Comparison of ENCODE assay signal across 32 cellular contexts in the genomic region with DNA sequence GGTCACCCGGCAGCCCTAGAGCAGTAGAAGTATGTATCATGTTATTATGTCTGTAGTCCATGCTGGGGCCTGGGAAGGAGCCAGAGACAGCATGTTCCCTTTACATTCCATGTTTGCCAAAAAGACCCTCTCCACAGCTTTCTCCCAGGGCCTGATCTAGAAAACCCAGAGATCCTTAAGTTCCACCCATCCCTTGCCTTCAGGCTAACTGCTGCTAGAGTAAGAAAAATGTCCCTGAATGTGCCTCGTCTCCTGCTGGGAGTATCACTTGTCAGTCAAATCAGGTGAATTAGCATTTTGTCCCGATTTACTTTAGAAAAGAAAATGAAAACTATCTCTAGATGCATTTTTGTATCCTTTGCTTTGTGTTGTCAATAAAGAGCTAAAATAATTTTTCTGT. TPM values are rescaled to one million over a fixed set of nuclear protein-coding genes. Genes with fewer than 3 reads are reported as not detected.
"Had no signal": no experiment of that assay in that cellular context is flagged by ENCODE, and none has a peak within 500 bp of the region (broad histone marks: within the 10 kb centered on the region; RNA-seq: fewer than 3 reads in every experiment).

No MANE protein-coding gene starts in this region.

- H3K27ac Mint-ChIP-seq: activated B cell treated with CpG ODN at 0.5 μM for 24 hours; activated CD4-positive, alpha-beta memory T cell treated with anti-CD3 and anti-CD28 coated beads, Interleukin-2, amount 10 ng/mL, durations not matched to agents 7 days and 5 days; activated CD4-positive, alpha-beta T cell treated with anti-CD3 and anti-CD28 coated beads, Interleukin-2, amount 10 ng/mL, durations not matched to agents 7 days and 5 days; activated naive CD4-positive, alpha-beta T cell treated with anti-CD3 and anti-CD28 coated beads, Interleukin-2, amount 10 ng/mL, durations not matched to agents 7 days and 5 days; activated naive CD4-positive, alpha-beta T cell treated with anti-CD3 and anti-CD28 coated beads, Interleukin-2, amount 50 U/mL, for 72 hours; activated naive CD8-positive, alpha-beta T cell treated with anti-CD3 and anti-CD28 coated beads, Interleukin-2, amount 10 ng/mL, durations not matched to agents 7 days and 5 days; activated T-cell treated with anti-CD3 and anti-CD28 coated beads, Interleukin-2, amount 50 U/mL, for 24 hours; activated T-cell treated with anti-CD3 and anti-CD28 coated beads, Interleukin-2, amount 50 U/mL, for 72 hours; brain had no signal

- H3K4me1 Mint-ChIP-seq: activated B cell treated with CpG ODN at 0.5 μM for 24 hours; activated CD4-positive, alpha-beta memory T cell treated with anti-CD3 and anti-CD28 coated beads, Interleukin-2, amount 10 ng/mL, durations not matched to agents 7 days and 5 days; activated naive CD4-positive, alpha-beta T cell treated with anti-CD3 and anti-CD28 coated beads, Interleukin-2, amount 10 ng/mL, durations not matched to agents 7 days and 5 days; activated naive CD8-positive, alpha-beta T cell treated with anti-CD3 and anti-CD28 coated beads, Interleukin-2, amount 10 ng/mL, durations not matched to agents 7 days and 5 days had no signal

- H3K9me3 Mint-ChIP-seq: activated B cell treated with CpG ODN at 0.5 μM for 24 hours; activated CD4-positive, alpha-beta memory T cell treated with anti-CD3 and anti-CD28 coated beads, Interleukin-2, amount 10 ng/mL, durations not matched to agents 7 days and 5 days; activated CD4-positive, alpha-beta T cell treated with anti-CD3 and anti-CD28 coated beads, Interleukin-2, amount 10 ng/mL, durations not matched to agents 7 days and 5 days; activated naive CD4-positive, alpha-beta T cell treated with anti-CD3 and anti-CD28 coated beads, Interleukin-2, amount 10 ng/mL, durations not matched to agents 7 days and 5 days; activated naive CD4-positive, alpha-beta T cell treated with anti-CD3 and anti-CD28 coated beads, Interleukin-2, amount 50 U/mL, for 72 hours; activated naive CD8-positive, alpha-beta T cell treated with anti-CD3 and anti-CD28 coated beads, Interleukin-2, amount 10 ng/mL, durations not matched to agents 7 days and 5 days; activated T-cell treated with anti-CD3 and anti-CD28 coated beads, Interleukin-2, amount 50 U/mL, for 24 hours; activated T-cell treated with anti-CD3 and anti-CD28 coated beads, Interleukin-2, amount 50 U/mL, for 72 hours; brain had no signal

- H3K27me3 ChIP-seq: ascending aorta, breast epithelium, cardiac muscle cell, colonic mucosa, esophagus squamous epithelium, heart left ventricle had no signal

- H3K4me1 ChIP-seq: ascending aorta, breast epithelium, colonic mucosa, esophagus squamous epithelium, heart left ventricle had no signal

- H3K27ac ChIP-seq: ascending aorta, breast epithelium, cardiac muscle cell, colonic mucosa, epithelial cell of prostate, esophagus squamous epithelium, heart left ventricle, VCaP had no signal

- ATAC-seq: activated CD4-positive, CD25-positive, alpha-beta regulatory T cell treated with anti-CD3 and anti-CD28 coated beads, Interleukin-2, amount 50 U/mL, for 24 hours; activated T-cell treated with anti-CD3 and anti-CD28 coated beads, Interleukin-2, amount 50 U/mL, for 72 hours; heart left ventricle had no signal

- DNase-seq: activated B cell treated with CpG ODN at 0.5 μM for 24 hours; activated CD4-positive, alpha-beta memory T cell treated with anti-CD3 and anti-CD28 coated beads, Interleukin-2, amount 10 ng/mL, durations not matched to agents 7 days and 5 days; activated CD4-positive, alpha-beta T cell treated with anti-CD3 and anti-CD28 coated beads, Interleukin-2, amount 10 ng/mL, durations not matched to agents 7 days and 5 days; activated CD4-positive, alpha-beta T cell treated with anti-CD3 and anti-CD28 coated beads, Interleukin-2, amount 50 U/mL, for 4 hours; activated CD8-positive, alpha-beta memory T cell treated with anti-CD3 and anti-CD28 coated beads, Interleukin-2, amount 50 U/mL, for 48 hours; activated gamma-delta T cell; activated naive CD4-positive, alpha-beta T cell; activated naive CD4-positive, alpha-beta T cell treated with anti-CD3 and anti-CD28 coated beads, Interleukin-2, amount 10 ng/mL, durations not matched to agents 7 days and 5 days; activated naive CD8-positive, alpha-beta T cell treated with anti-CD3 and anti-CD28 coated beads, Interleukin-2, amount 10 ng/mL, durations not matched to agents 7 days and 5 days; activated T-cell treated with anti-CD3 and anti-CD28 coated beads for 4 hours; activated T-cell treated with anti-CD3 and anti-CD28 coated beads, Interleukin-2, amount 50 U/mL, for 24 hours; activated T-cell treated with anti-CD3 and anti-CD28 coated beads, Interleukin-2, amount 50 U/mL, for 72 hours; central memory CD4-positive, alpha-beta T cell; cerebellar nuclear complex; colonic mucosa; effector CD8-positive, alpha-beta T cell; esophagus squamous epithelium; glutamatergic neuron; heart left ventricle; T-helper 2 cell had no signal

- H3K9me3 ChIP-seq: ascending aorta, breast epithelium, colonic mucosa, esophagus squamous epithelium, heart left ventricle had no signal

- H3K36me3 Mint-ChIP-seq: activated naive CD4-positive, alpha-beta T cell treated with anti-CD3 and anti-CD28 coated beads, Interleukin-2, amount 10 ng/mL, durations not matched to agents 7 days and 5 days; activated naive CD4-positive, alpha-beta T cell treated with anti-CD3 and anti-CD28 coated beads, Interleukin-2, amount 50 U/mL, for 72 hours; activated naive CD8-positive, alpha-beta T cell treated with anti-CD3 and anti-CD28 coated beads, Interleukin-2, amount 10 ng/mL, durations not matched to agents 7 days and 5 days; brain had no signal

- H3K27me3 Mint-ChIP-seq: activated CD4-positive, alpha-beta T cell treated with anti-CD3 and anti-CD28 coated beads, Interleukin-2, amount 10 ng/mL, durations not matched to agents 7 days and 5 days; activated T-cell treated with anti-CD3 and anti-CD28 coated beads, Interleukin-2, amount 50 U/mL, for 24 hours had no signal

- H3K36me3 ChIP-seq: ascending aorta, breast epithelium, cardiac muscle cell, colonic mucosa, esophagus squamous epithelium, heart left ventricle had no signal

- H3K4me3 ChIP-seq: ascending aorta, breast epithelium, cardiac muscle cell, colonic mucosa, esophagus squamous epithelium, heart left ventricle had no signal

- H3K4me3 Mint-ChIP-seq: activated B cell treated with CpG ODN at 0.5 μM for 24 hours; activated CD4-positive, alpha-beta memory T cell treated with anti-CD3 and anti-CD28 coated beads, Interleukin-2, amount 10 ng/mL, durations not matched to agents 7 days and 5 days; activated CD4-positive, alpha-beta T cell treated with anti-CD3 and anti-CD28 coated beads, Interleukin-2, amount 10 ng/mL, durations not matched to agents 7 days and 5 days; activated naive CD4-positive, alpha-beta T cell treated with anti-CD3 and anti-CD28 coated beads, Interleukin-2, amount 10 ng/mL, durations not matched to agents 7 days and 5 days; activated naive CD8-positive, alpha-beta T cell treated with anti-CD3 and anti-CD28 coated beads, Interleukin-2, amount 10 ng/mL, durations not matched to agents 7 days and 5 days; activated T-cell treated with anti-CD3 and anti-CD28 coated beads, Interleukin-2, amount 50 U/mL, for 24 hours; activated T-cell treated with anti-CD3 and anti-CD28 coated beads, Interleukin-2, amount 50 U/mL, for 72 hours; brain had no signal

RNA-seq across cellular contexts. Expression of a gene that starts 31.2 kb away (rescaled TPM):
- total RNA-seq: activated B cell treated with CpG ODN at 0.5 μM for 24 hours; activated CD4-positive, alpha-beta memory T cell treated with anti-CD3 and anti-CD28 coated beads, Interleukin-2, amount 10 ng/mL, durations not matched to agents 7 days and 5 days; activated CD4-positive, alpha-beta T cell treated with anti-CD3 and anti-CD28 coated beads, Interleukin-2, amount 10 ng/mL, durations not matched to agents 7 days and 5 days; activated naive CD4-positive, alpha-beta T cell treated with anti-CD3 and anti-CD28 coated beads, Interleukin-2, amount 50 U/mL, for 72 hours; activated naive CD8-positive, alpha-beta T cell treated with anti-CD3 and anti-CD28 coated beads, Interleukin-2, amount 10 ng/mL, durations not matched to agents 7 days and 5 days; activated T-cell treated with anti-CD3 and anti-CD28 coated beads, Interleukin-2, amount 50 U/mL, for 72 hours; cardiac muscle cell; endothelial cell of umbilical vein; fibroblast of lung; fibroblast of villous mesenchyme; T-helper 1 cell treated with Interleukin-12 subunit alpha and Interleukin-12 subunit beta and Interleukin-4 antibody, amounts not matched to agents 30 ng/mL and 1 ng/mL, for 36 hours had no signal
- polyA plus RNA-seq: cardiac muscle cell, endothelial cell of umbilical vein, fibroblast of lung had no signal
